ENCODE assay signal across 18 cellular contexts in genomic region chr16:48358419-48358818, GRCh38.
"Had no signal": no experiment of that assay in that cellular context is flagged by ENCODE, and none has a peak within 500 bp of the region (broad histone marks: within the 10 kb centered on the region; RNA-seq: fewer than 3 reads in every experiment).

No MANE protein-coding gene starts in this region.

- H3K4me3 Mint-ChIP-seq: immature natural killer cell; memory B cell; natural killer cell treated with Interleukin-12 subunit alpha and Interleukin-12 subunit beta and Interleukin-15 and Interleukin-18, amount 100 ng/mL, for 72 hours had no signal

- ATAC-seq: gastroesophageal sphincter; lower lobe of right lung; natural killer cell treated with Interleukin-12 subunit alpha and Interleukin-12 subunit beta and Interleukin-15 and Interleukin-18, amount 100 ng/mL, for 72 hours had no signal

- DNase-seq: dermis blood vessel endothelial cell; esophagus squamous epithelium; foreskin fibroblast; glutamatergic neuron; immature natural killer cell; left ventricle myocardium inferior; lower lobe of right lung; midbrain; retina; right lobe of liver; stimulated activated CD4-positive, alpha-beta T cell treated with anti-CD3 and anti-CD28 coated beads, Interleukin-4, amount 100 ng/mL, for 1 hour; stimulated activated naive CD4-positive, alpha-beta T cell; trophoblast cell had no signal

- H3K27me3 Mint-ChIP-seq: memory B cell; natural killer cell treated with Interleukin-12 subunit alpha and Interleukin-12 subunit beta and Interleukin-15 and Interleukin-18, amount 100 ng/mL, for 72 hours had no signal

- H3K9me3 ChIP-seq: esophagus squamous epithelium, gastroesophageal sphincter, left ventricle myocardium inferior, lower lobe of right lung, prostate gland, right lobe of liver had no signal

- H3K27me3 ChIP-seq: esophagus squamous epithelium, gastroesophageal sphincter, right lobe of liver had no signal

- H3K9ac ChIP-seq: parathyroid adenoma had no signal

- H3K27ac Mint-ChIP-seq: memory B cell; natural killer cell treated with Interleukin-12 subunit alpha and Interleukin-12 subunit beta and Interleukin-15 and Interleukin-18, amount 100 ng/mL, for 72 hours had no signal

- H3K36me3 ChIP-seq: prostate gland had no signal

- H2AFZ ChIP-seq: parathyroid adenoma had no signal

- H3K36me3 Mint-ChIP-seq: natural killer cell treated with Interleukin-12 subunit alpha and Interleukin-12 subunit beta and Interleukin-15 and Interleukin-18, amount 100 ng/mL, for 72 hours had no signal

- H3K9me3 Mint-ChIP-seq: immature natural killer cell; memory B cell; natural killer cell treated with Interleukin-12 subunit alpha and Interleukin-12 subunit beta and Interleukin-15 and Interleukin-18, amount 100 ng/mL, for 72 hours had no signal

- H3K4me1 ChIP-seq: parathyroid adenoma, prostate gland had no signal

- H3K27ac ChIP-seq: esophagus squamous epithelium, gastroesophageal sphincter, left ventricle myocardium inferior, lower lobe of right lung, parathyroid adenoma, prostate gland, right lobe of liver had no signal

- H3K4me3 ChIP-seq: esophagus squamous epithelium, gastroesophageal sphincter, left ventricle myocardium inferior, lower lobe of right lung, prostate gland, right lobe of liver had no signal
